In the genomic region with DNA sequence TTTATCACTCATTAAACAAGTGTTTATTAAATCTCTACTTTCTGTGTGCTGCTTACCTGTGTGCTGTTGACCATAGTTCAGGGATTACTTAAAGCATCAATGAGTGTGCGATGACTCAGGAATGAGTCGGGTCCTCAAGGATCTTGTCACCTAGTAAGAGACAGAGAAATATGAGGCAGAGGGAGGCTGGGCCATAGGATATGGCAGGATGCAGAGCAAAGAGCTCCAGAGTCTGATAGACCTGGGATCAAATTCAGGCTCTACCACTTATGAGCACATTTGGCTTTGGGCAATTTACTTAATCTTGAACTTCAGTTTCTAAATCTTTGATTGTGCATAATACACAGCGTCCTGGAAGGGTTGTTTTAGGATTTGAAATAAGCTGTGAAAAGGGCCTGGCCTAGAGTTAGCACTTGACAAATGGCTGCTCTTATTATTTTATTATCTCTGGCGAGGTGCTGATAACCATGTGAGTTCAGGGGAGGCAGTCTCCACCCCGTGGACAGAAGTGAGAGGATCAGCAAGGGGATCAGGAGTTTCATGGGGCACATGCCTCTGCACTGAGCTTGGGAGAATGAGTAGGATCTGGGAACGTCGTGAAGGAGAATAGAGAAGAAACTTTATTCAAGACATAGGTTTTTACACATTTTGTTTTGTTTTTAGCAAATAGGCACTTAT, we compare ENCODE assay signal across 10 cellular contexts.
DNase-seq lines count a peak whose midpoint lies in the region; ATAC-seq and TF ChIP-seq lines count a peak whose summit lies in the region.
"Had no signal": no experiment of that assay in that cellular context is flagged by ENCODE, and none has a peak within 500 bp of the region (broad histone marks: within the 10 kb centered on the region; RNA-seq: fewer than 3 reads in every experiment).

No MANE protein-coding gene starts in this region.

- no peak overlapping the region for H3K4me3 ChIP-seq in SK-N-SH (ENCODE audit: low read depth in 2 of 2, low read length in 1 of 2)
- H3K4me3 ChIP-seq in OCI-LY3 (ENCODE audit: low read length): no peak overlapping the region
- H3K4me3 ChIP-seq: suprapubic skin had no signal

- H3K79me2 ChIP-seq in SK-N-SH (ENCODE audit: insufficient read depth): no peaks in the 10 kb centered on the region
- no peaks in the 10 kb centered on the region for H3K79me2 ChIP-seq in OCI-LY3 (ENCODE audit: low read length)

- no peaks in the 10 kb centered on the region for H4K20me1 ChIP-seq in SK-N-SH (ENCODE audit: insufficient read depth)
- H4K20me1 ChIP-seq in OCI-LY3 (ENCODE audit: insufficient read depth, low read length): no peaks in the 10 kb centered on the region

- no peak overlapping the region for H2AFZ ChIP-seq in SK-N-SH (ENCODE audit: low read depth)
- no peak overlapping the region for H2AFZ ChIP-seq in OCI-LY3 (ENCODE audit: low read depth, low read length)

- no peak for TF ChIP-seq EP300 in SK-N-SH (IDR thresholded peaks at IDR 0.05; ENCODE audit: borderline replicate concordance in 1 of 2, low read depth in 1 of 2, low read length in 1 of 2)

- no peaks in the 10 kb centered on the region for H3K9me2 ChIP-seq in SK-N-SH

- H3F3A ChIP-seq in SK-N-SH (replicated peaks; ENCODE audit: insufficient read depth): peaks cover 1% of the 10 kb centered on the region

- no peaks in the 10 kb centered on the region for H3K36me3 ChIP-seq in SK-N-SH (replicated peaks in 1 of 2; ENCODE audit: control insufficient read depth in 1 of 2, insufficient read depth in 2 of 2, low read length in 1 of 2)
- H3K36me3 ChIP-seq in OCI-LY3 (replicated peaks; ENCODE audit: low read depth, low read length): no peaks in the 10 kb centered on the region
- H3K36me3 ChIP-seq: suprapubic skin had no signal

- CTCF ChIA-PET in SK-N-SH (lab: Yijun Ruan, JAX): interaction anchor here (1.7 kb wide), 1 partner anchor 95 kb away, joined by 7 read pairs; a partner anchor contains a TSS

- DNase-seq in SK-N-SH: no peak
- no peak for DNase-seq in sciatic nerve (ENCODE audit: low spot score)
- DNase-seq in SHP77 (lab: John Stamatoyannopoulos, UW): no peak
- DNase-seq: activated T-cell treated with anti-CD3 and anti-CD28 coated beads for 4 hours had no signal

- POLR2A ChIA-PET in SK-N-SH (lab: Yijun Ruan, JAX): no interaction called here

- no peaks in the 10 kb centered on the region for H3K27me3 ChIP-seq in SK-N-SH (ENCODE audit: insufficient read depth)
- H3K27me3 ChIP-seq in OCI-LY3 (ENCODE audit: low read depth, low read length): no peaks in the 10 kb centered on the region
- H3K27me3 ChIP-seq: suprapubic skin had no signal

- H3K4me2 ChIP-seq in SK-N-SH (no peak overlapping the region), OCI-LY3 (ENCODE audit: low read length) (no peak overlapping the region)

- no peak overlapping the region for H3K9ac ChIP-seq in SK-N-SH
- H3K9ac ChIP-seq in OCI-LY3 (ENCODE audit: low read length): no peak overlapping the region

- H3K9me3 ChIP-seq in SK-N-SH (no peaks in the 10 kb centered on the region), OCI-LY3 (ENCODE audit: insufficient read depth, low read length) (no peaks in the 10 kb centered on the region)
- H3K9me3 ChIP-seq: suprapubic skin had no signal

- ATAC-seq in SK-N-SH treated with all-trans-retinoic acid at 6 μM for 48 hours (no peak; the same call in 2 of the 3 replicates), esophagus mucosa (peak; percentile 88), sciatic nerve (peak; percentile 58), HG03432 (IDR thresholded peaks at IDR 0.05; ENCODE audit: unreplicated experiment) (no peak), GM18520 (IDR thresholded peaks at IDR 0.05; ENCODE audit: unreplicated experiment) (no peak)

- peak; percentile 47 for TF ChIP-seq RAD21 in SK-N-SH (IDR thresholded peaks at IDR 0.05; ENCODE audit: low read length)

- WGBS in SK-N-SH (ENCODE audit: low lambda C conversion rate): 73% methylated on average over 7 of the region's 7 CpGs

- H3K4me1 ChIP-seq in SK-N-SH (ENCODE audit: control insufficient read depth in 1 of 2, insufficient read depth in 2 of 2, low read depth in 1 of 2, low read length in 1 of 2): peaks cover 6 to 28% of the 10 kb centered on the region in 2 experiments; a peak in 3 of 4 replicates
- H3K4me1 ChIP-seq in OCI-LY3 (ENCODE audit: low read length): no peaks in the 10 kb centered on the region

- intact Hi-C loops in sciatic nerve (cut with DNase I): no loop called here

- H3K27ac ChIP-seq in SK-N-SH (ENCODE audit: low read depth in 2 of 2, low read length in 1 of 2) (peak overlapping the region in 1 of 2 experiments; percentile 88; a peak in 2 of 4 replicates), OCI-LY3 (ENCODE audit: low read length) (no peak overlapping the region)
- H3K27ac ChIP-seq: suprapubic skin had no signal

- no peak for TF ChIP-seq CTCF in SK-N-SH (IDR thresholded peaks at IDR 0.05)
- peak; percentile 17; the same call in 1 of the 2 replicates for TF ChIP-seq CTCF in OCI-LY3 (IDR thresholded peaks at IDR 0.05; ENCODE audit: low read depth, low read length)

TF ChIP-seq in SK-N-SH, 30 proteins besides CTCF, POLR2A, EP300 and RAD21:
- TF ChIP-seq SMC3 (IDR thresholded peaks at IDR 0.05; ENCODE audit: low read depth, low read length) (peak; percentile 30; the same call in 1 of the 2 replicates), NFIC (IDR thresholded peaks at IDR 0.05; ENCODE audit: borderline replicate concordance) (no peak), NRF1 (IDR thresholded peaks at IDR 0.05; ENCODE audit: low read depth, low read length) (no peak), GATA2 (CRISPR knock-in tag; IDR thresholded peaks at IDR 0.05) (no peak), FOSL2 (IDR thresholded peaks at IDR 0.05; ENCODE audit: borderline replicate concordance, low read depth) (peak; percentile 69; the same call in 1 of the 2 replicates), TEAD4 (IDR thresholded peaks at IDR 0.05; ENCODE audit: borderline replicate concordance, insufficient read depth) (no peak), RXRA (IDR thresholded peaks at IDR 0.05; ENCODE audit: borderline replicate concordance, low read depth) (no peak), JUND (IDR thresholded peaks at IDR 0.05) (peak; percentile 13; the same call in 1 of the 2 replicates), TCF12 (IDR thresholded peaks at IDR 0.05) (no peak), SIN3A (IDR thresholded peaks at IDR 0.05; ENCODE audit: borderline replicate concordance, low read depth, low read length) (no peak), YY1 (IDR thresholded peaks at IDR 0.05; ENCODE audit: low read depth) (no peak)
- TF ChIP-seq, protein P1, sequence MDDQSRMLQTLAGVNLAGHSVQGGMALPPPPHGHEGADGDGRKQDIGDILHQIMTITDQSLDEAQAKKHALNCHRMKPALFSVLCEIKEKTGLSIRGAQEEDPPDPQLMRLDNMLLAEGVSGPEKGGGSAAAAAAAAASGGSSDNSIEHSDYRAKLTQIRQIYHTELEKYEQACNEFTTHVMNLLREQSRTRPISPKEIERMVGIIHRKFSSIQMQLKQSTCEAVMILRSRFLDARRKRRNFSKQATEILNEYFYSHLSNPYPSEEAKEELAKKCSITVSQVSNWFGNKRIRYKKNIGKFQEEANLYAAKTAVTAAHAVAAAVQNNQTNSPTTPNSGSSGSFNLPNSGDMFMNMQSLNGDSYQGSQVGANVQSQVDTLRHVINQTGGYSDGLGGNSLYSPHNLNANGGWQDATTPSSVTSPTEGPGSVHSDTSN (IDR thresholded peaks at IDR 0.05): peak; percentile 31; the same call in 1 of the 2 replicates
- TF ChIP-seq, protein P2, sequence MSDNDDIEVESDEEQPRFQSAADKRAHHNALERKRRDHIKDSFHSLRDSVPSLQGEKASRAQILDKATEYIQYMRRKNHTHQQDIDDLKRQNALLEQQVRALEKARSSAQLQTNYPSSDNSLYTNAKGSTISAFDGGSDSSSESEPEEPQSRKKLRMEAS (IDR thresholded peaks at IDR 0.05; ENCODE audit: low read depth): no peak

TF ChIP-seq in SK-N-SH treated with all-trans-retinoic acid at 6 μM for 48 hours, 23 proteins besides CTCF, POLR2A, EP300 and RAD21 (continues in another document):
- no peak for TF ChIP-seq ZC3H10 (CRISPR knock-in tag; IDR thresholded peaks at IDR 0.05)
- TF ChIP-seq, protein P3, sequence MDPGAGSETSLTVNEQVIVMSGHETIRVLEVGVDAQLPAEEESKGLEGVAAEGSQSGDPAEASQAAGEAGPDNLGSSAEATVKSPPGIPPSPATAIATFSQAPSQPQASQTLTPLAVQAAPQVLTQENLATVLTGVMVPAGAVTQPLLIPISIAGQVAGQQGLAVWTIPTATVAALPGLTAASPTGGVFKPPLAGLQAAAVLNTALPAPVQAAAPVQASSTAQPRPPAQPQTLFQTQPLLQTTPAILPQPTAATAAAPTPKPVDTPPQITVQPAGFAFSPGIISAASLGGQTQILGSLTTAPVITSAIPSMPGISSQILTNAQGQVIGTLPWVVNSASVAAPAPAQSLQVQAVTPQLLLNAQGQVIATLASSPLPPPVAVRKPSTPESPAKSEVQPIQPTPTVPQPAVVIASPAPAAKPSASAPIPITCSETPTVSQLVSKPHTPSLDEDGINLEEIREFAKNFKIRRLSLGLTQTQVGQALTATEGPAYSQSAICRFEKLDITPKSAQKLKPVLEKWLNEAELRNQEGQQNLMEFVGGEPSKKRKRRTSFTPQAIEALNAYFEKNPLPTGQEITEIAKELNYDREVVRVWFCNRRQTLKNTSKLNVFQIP (CRISPR knock-in tag; IDR thresholded peaks at IDR 0.05; ENCODE audit: borderline replicate concordance, low read depth): no peak
- no peak for TF ChIP-seq ZFP30 (CRISPR knock-in tag; IDR thresholded peaks at IDR 0.05)
- TF ChIP-seq, protein P4, sequence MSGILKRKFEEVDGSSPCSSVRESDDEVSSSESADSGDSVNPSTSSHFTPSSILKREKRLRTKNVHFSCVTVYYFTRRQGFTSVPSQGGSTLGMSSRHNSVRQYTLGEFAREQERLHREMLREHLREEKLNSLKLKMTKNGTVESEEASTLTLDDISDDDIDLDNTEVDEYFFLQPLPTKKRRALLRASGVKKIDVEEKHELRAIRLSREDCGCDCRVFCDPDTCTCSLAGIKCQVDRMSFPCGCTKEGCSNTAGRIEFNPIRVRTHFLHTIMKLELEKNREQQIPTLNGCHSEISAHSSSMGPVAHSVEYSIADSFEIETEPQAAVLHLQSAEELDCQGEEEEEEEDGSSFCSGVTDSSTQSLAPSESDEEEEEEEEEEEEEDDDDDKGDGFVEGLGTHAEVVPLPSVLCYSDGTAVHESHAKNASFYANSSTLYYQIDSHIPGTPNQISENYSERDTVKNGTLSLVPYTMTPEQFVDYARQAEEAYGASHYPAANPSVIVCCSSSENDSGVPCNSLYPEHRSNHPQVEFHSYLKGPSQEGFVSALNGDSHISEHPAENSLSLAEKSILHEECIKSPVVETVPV (CRISPR knock-in tag; IDR thresholded peaks at IDR 0.05): no peak

Comparison
In these comparisons a context has a peak if more than half of its experiments do, and no peak if none do; other contexts are left out.
1. ATAC-seq: peak in esophagus mucosa (single experiment) and sciatic nerve (single experiment); none in SK-N-SH treated with all-trans-retinoic acid at 6 μM for 48 hours (single experiment), HG03432 (single experiment) and GM18520 (single experiment).